ENCODE assay signal across 20 cellular contexts in the genomic region with DNA sequence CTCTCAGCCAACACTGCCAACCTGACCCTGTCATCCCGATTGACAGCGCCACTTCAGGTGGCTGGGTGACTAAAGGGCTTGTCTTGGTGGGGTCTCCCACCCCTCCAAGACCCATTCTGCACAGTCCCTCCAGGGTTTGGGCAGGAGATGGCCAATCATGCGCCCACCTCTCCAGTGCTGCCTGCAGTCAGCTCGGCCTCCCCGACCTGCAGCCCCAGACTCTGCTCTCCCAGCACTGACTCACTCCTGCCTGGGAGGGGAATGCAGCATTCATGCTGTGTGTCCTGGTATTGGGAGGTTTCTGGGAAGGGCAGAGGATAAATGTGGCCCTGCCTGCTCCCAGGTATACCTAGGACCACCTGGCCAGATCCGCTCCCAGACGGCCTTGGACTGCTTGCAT. TPM values are rescaled to one million over a fixed set of nuclear protein-coding genes. Genes with fewer than 3 reads are reported as not detected.
DNase-seq lines count a peak whose midpoint lies in the region; FAIRE-seq and TF ChIP-seq lines count a peak whose summit lies in the region.
"Had no signal": no experiment of that assay in that cellular context is flagged by ENCODE, and none has a peak within 500 bp of the region (broad histone marks: within the 10 kb centered on the region; RNA-seq: fewer than 3 reads in every experiment).

No MANE protein-coding gene starts in this region.

- intact Hi-C loops in colonic mucosa (cut with DNase I), result no loop called here

- no peak for FAIRE-seq in bronchial epithelial cell (lab: Jason Lieb, UNC)
- FAIRE-seq: HepG2 had no signal

- no peak overlapping the region for H3K4me3 ChIP-seq in bronchial epithelial cell (ENCODE audit: low read depth, low read length)
- no peak overlapping the region for H3K4me3 ChIP-seq in colonic mucosa

- TF ChIP-seq CTCF in GM13976 (IDR thresholded peaks at IDR 0.05; ENCODE audit: borderline replicate concordance, control extremely low read depth, extremely low read depth, insufficient read depth, missing control alignments) (no peak), bronchial epithelial cell (IDR thresholded peaks at IDR 0.05; ENCODE audit: insufficient read depth, low read length, severe bottlenecking) (no peak), colonic mucosa (IDR thresholded peaks at IDR 0.05) (no peak)

- H3K27me3 ChIP-seq in bronchial epithelial cell (ENCODE audit: control insufficient read depth, insufficient read depth, low read length) (no peaks in the 10 kb centered on the region), colonic mucosa (no peaks in the 10 kb centered on the region)

- in situ Hi-C loops in GM13976 (cut with MboI; ENCODE audit: low sequenced_read_pairs, unreplicated experiment), result no loop called here

- no peaks in the 10 kb centered on the region for H3K4me1 ChIP-seq in colonic mucosa

- H3K9me3 ChIP-seq in colonic mucosa, result no peaks in the 10 kb centered on the region

- DNase-seq in AG20443 (ENCODE audit: low spot score) (peak; percentile 38), GM13976 (ENCODE audit: low spot score) (peak; percentile 20), bronchial epithelial cell (ENCODE audit: low read depth) (peak; percentile 15), islet precursor cell (peak; percentile 64), HUDEP-2 (lab: John Stamatoyannopoulos, UW; ENCODE audit: unreplicated experiment in 76 of 76) (no peak), SKM-1 treated with dmso at 0.1 percent for 144 hours (lab: John Stamatoyannopoulos, UW; ENCODE audit: unreplicated experiment) (no peak), colonic mucosa (no peak)
- DNase-seq: ACHN, DND-41, GOT3, KG1, MV-4-11, NCI-H187, NCI-H2107, NCI-H510A treated with DMSO at 0.1 percent for 48 hours, NCI-H82, SHP77 treated with DMSO at 0.1 percent for 48 hours had no signal

- no peak overlapping the region for H3K9ac ChIP-seq in colonic mucosa (ENCODE audit: low read depth in 2 of 2, low read length in 2 of 2)

- H3K36me3 ChIP-seq in bronchial epithelial cell (ENCODE audit: control insufficient read depth, insufficient read depth, low read length), result no peaks in the 10 kb centered on the region
- H3K36me3 ChIP-seq in colonic mucosa, result no peaks in the 10 kb centered on the region

- H3K27ac ChIP-seq in colonic mucosa, result no peak overlapping the region

RNA-seq across cellular contexts. Expression of a gene that starts 9.7 kb away (rescaled TPM):
- total RNA-seq in bronchial epithelial cell (1.6 and 1.7 TPM in 2 replicates), colonic mucosa (1 to 10 TPM; 2.4 to 2.5 TPM)

RNA-seq across cellular contexts. Expression of a gene that starts 31.5 kb away (rescaled TPM):
- total RNA-seq in bronchial epithelial cell (under 0.01 TPM in 1 of 2 replicates, not detected in the other), colonic mucosa (1 to 10 TPM in 1 of 2 donors, under 1 TPM in 1; 0.20 to 1.4 TPM)
- total RNA-seq: G401, HepG2, RPMI7951 had no signal

RNA-seq across cellular contexts. Expression of a gene that starts 47.3 kb away (rescaled TPM):
- total RNA-seq in bronchial epithelial cell, result 20.5 and 23.4 TPM in 2 replicates
- total RNA-seq in colonic mucosa, result 10 to 100 TPM; 15.1 to 17.8 TPM

Comparison
In these comparisons a context has a peak if more than half of its experiments do, and no peak if none do; other contexts are left out.
1. DNase-seq: peak in AG20443 (single experiment), GM13976 (single experiment), bronchial epithelial cell (single experiment) and islet precursor cell (single experiment); none in HUDEP-2 (0 of 76), SKM-1 treated with dmso at 0.1 percent for 144 hours (single experiment) and colonic mucosa (single experiment).